Comparison of ENCODE assay signal across 1 cellular context in genomic region chr6:17719323-17720041, GRCh38.
TF ChIP-seq lines count a peak whose summit lies in the region.

No MANE protein-coding gene starts in this region.

TF ChIP-seq in HEK293, 187 proteins besides CTCF, POLR2A, EP300 and RAD21 (continued from another document):
- TF ChIP-seq KLF9 (tag by site-specific recombination; IDR thresholded peaks at IDR 0.05; ENCODE audit: low read depth): no peak
- TF ChIP-seq, protein P1, sequence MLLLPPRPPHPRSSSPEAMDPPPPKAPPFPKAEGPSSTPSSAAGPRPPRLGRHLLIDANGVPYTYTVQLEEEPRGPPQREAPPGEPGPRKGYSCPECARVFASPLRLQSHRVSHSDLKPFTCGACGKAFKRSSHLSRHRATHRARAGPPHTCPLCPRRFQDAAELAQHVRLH (tag by site-specific recombination; IDR thresholded peaks at IDR 0.05): no peak
- TF ChIP-seq ZNF830 (tag by site-specific recombination; IDR thresholded peaks at IDR 0.05; ENCODE audit: low read depth): no peak
- no peak for TF ChIP-seq OVOL3 (tag by site-specific recombination; IDR thresholded peaks at IDR 0.05)
- TF ChIP-seq ZNF530 (tag by site-specific recombination; IDR thresholded peaks at IDR 0.05; ENCODE audit: low read depth): no peak
- TF ChIP-seq ZNF660 (tag by site-specific recombination; IDR thresholded peaks at IDR 0.05): no peak
- no peak for TF ChIP-seq REPIN1 (tag by site-specific recombination; IDR thresholded peaks at IDR 0.05; ENCODE audit: low read depth)
- no peak for TF ChIP-seq ZNF398 (tag by site-specific recombination; IDR thresholded peaks at IDR 0.05)
- TF ChIP-seq ZNF146 (tag by site-specific recombination; IDR thresholded peaks at IDR 0.05): no peak
- no peak for TF ChIP-seq ZNF239 (tag by site-specific recombination; IDR thresholded peaks at IDR 0.05)
- TF ChIP-seq, protein P2, sequence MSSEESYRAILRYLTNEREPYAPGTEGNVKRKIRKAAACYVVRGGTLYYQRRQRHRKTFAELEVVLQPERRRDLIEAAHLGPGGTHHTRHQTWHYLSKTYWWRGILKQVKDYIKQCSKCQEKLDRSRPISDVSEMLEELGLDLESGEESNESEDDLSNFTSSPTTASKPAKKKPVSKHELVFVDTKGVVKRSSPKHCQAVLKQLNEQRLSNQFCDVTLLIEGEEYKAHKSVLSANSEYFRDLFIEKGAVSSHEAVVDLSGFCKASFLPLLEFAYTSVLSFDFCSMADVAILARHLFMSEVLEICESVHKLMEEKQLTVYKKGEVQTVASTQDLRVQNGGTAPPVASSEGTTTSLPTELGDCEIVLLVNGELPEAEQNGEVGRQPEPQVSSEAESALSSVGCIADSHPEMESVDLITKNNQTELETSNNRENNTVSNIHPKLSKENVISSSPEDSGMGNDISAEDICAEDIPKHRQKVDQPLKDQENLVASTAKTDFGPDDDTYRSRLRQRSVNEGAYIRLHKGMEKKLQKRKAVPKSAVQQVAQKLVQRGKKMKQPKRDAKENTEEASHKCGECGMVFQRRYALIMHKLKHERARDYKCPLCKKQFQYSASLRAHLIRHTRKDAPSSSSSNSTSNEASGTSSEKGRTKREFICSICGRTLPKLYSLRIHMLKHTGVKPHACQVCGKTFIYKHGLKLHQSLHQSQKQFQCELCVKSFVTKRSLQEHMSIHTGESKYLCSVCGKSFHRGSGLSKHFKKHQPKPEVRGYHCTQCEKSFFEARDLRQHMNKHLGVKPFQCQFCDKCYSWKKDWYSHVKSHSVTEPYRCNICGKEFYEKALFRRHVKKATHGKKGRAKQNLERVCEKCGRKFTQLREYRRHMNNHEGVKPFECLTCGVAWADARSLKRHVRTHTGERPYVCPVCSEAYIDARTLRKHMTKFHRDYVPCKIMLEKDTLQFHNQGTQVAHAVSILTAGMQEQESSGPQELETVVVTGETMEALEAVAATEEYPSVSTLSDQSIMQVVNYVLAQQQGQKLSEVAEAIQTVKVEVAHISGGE (tag by site-specific recombination; conservative IDR thresholded peaks at IDR 0.05; ENCODE audit: low read depth): peak; percentile 34; the same call in 1 of the 2 replicates
- TF ChIP-seq ZNF202 (tag by site-specific recombination; IDR thresholded peaks at IDR 0.05; ENCODE audit: borderline replicate concordance): no peak
- TF ChIP-seq SP2 (tag by site-specific recombination; IDR thresholded peaks at IDR 0.05): no peak
- no peak for TF ChIP-seq ZBTB21 (tag by site-specific recombination; IDR thresholded peaks at IDR 0.05)
